In genomic region chr9:122940603-122941559, GRCh38 we compare ENCODE assay signal across 1 cellular context.
A peak's percentile ranks its signal among the peaks of the same experiment; 100 is the strongest.
TF ChIP-seq lines count a peak whose summit lies in the region.

Gene RABGAP1 (plus strand): TSS chr9:122941020. CDS start chr9:122957060, 16,040 bp downstream.

TF ChIP-seq in HEK293, 187 proteins besides CTCF, POLR2A, EP300 and RAD21 (continued from another document and continues in another):
- peak; percentile 60; the same call in 1 of the 2 replicates for TF ChIP-seq ZBTB11 (tag by site-specific recombination; conservative IDR thresholded peaks at IDR 0.05; ENCODE audit: low read depth)
- no peak for TF ChIP-seq HOXD13 (CRISPR knock-in tag; IDR thresholded peaks at IDR 0.05; ENCODE audit: borderline replicate concordance)
- TF ChIP-seq ZNF76 (tag by site-specific recombination; IDR thresholded peaks at IDR 0.05; ENCODE audit: borderline replicate concordance, low read depth): 0 out of 2 replicates have a peak, but pooled peaks have one; percentile 42
- TF ChIP-seq KLF16 (tag by site-specific recombination; IDR thresholded peaks at IDR 0.05): peak; percentile 48; the same call in 1 of the 2 replicates
- TF ChIP-seq SP3 (tag by site-specific recombination; IDR thresholded peaks at IDR 0.05): peak; percentile 55
- no peak for TF ChIP-seq ZNF155 (tag by site-specific recombination; IDR thresholded peaks at IDR 0.05)
- TF ChIP-seq, protein P1, sequence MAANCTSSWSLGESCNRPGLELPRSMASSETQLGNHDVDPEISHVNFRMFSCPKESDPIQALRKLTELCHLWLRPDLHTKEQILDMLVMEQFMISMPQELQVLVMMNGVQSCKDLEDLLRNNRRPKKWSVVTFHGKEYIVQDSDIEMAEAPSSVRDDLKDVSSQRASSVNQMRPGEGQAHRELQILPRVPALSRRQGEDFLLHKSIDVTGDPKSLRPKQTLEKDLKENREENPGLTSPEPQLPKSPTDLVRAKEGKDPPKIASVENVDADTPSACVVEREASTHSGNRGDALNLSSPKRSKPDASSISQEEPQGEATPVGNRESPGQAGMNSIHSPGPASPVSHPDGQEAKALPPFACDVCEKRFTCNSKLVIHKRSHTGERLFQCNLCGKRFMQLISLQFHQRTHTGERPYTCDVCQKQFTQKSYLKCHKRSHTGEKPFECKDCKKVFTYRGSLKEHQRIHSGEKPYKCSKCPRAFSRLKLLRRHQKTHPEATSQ (tag by site-specific recombination; IDR thresholded peaks at IDR 0.05): 0 out of 2 replicates have a peak, but pooled peaks have one; percentile 59
- 0 out of 2 replicates have a peak, but pooled peaks have one; percentile 16 for TF ChIP-seq ZBTB17 (tag by site-specific recombination; IDR thresholded peaks at IDR 0.05)
- TF ChIP-seq ZNF660 (tag by site-specific recombination; IDR thresholded peaks at IDR 0.05): peak; percentile 21; the same call in 1 of the 2 replicates
- no peak for TF ChIP-seq ZBTB7A (tag by site-specific recombination; IDR thresholded peaks at IDR 0.05; ENCODE audit: low read depth)
- TF ChIP-seq ZNF341 (tag by site-specific recombination; IDR thresholded peaks at IDR 0.05; ENCODE audit: low read depth): peak; percentile 53; the same call in 1 of the 2 replicates
- TF ChIP-seq ZNF664 (tag by site-specific recombination; IDR thresholded peaks at IDR 0.05): no peak
- TF ChIP-seq, protein P2, sequence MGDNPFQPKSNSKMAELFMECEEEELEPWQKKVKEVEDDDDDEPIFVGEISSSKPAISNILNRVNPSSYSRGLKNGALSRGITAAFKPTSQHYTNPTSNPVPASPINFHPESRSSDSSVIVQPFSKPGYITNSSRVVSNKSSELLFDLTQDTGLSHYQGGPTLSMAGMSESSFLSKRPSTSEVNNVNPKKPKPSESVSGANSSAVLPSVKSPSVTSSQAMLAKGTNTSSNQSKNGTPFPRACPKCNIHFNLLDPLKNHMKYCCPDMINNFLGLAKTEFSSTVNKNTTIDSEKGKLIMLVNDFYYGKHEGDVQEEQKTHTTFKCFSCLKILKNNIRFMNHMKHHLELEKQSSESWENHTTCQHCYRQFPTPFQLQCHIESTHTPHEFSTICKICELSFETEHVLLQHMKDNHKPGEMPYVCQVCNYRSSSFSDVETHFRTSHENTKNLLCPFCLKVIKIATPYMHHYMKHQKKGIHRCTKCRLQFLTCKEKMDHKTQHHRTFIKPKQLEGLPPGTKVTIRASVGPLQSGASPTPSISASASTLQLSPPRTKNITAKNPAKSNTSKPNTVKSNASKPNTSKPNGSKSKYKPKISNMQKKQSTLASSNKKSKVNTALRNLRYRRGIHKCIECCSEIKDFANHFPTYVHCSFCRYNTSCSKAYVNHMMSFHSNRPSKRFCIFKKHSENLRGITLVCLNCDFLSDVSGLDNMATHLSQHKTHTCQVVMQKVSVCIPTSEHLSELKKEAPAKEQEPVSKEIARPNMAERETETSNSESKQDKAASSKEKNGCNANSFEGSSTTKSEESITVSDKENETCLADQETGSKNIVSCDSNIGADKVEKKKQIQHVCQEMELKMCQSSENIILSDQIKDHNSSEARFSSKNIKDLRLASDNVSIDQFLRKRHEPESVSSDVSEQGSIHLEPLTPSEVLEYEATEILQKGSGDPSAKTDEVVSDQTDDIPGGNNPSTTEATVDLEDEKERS (tag by site-specific recombination; IDR thresholded peaks at IDR 0.05): 0 out of 2 replicates have a peak, but pooled peaks have one; percentile 14
- TF ChIP-seq ZBTB10 (tag by site-specific recombination; IDR thresholded peaks at IDR 0.05): 0 out of 2 replicates have a peak, but pooled peaks have one; percentile 42
- TF ChIP-seq ZBTB21 (tag by site-specific recombination; IDR thresholded peaks at IDR 0.05): no peak
- peak; percentile 61 for TF ChIP-seq KLF9 (tag by site-specific recombination; IDR thresholded peaks at IDR 0.05; ENCODE audit: low read depth)
- no peak for TF ChIP-seq ZNF132 (tag by site-specific recombination; IDR thresholded peaks at IDR 0.05; ENCODE audit: borderline replicate concordance)
- TF ChIP-seq ZNF777 (tag by site-specific recombination; IDR thresholded peaks at IDR 0.05; ENCODE audit: borderline replicate concordance): peak; percentile 85; the same call in 1 of the 2 replicates
- TF ChIP-seq ZNF23 (tag by site-specific recombination; IDR thresholded peaks at IDR 0.05; ENCODE audit: borderline replicate concordance): no peak
- peak; percentile 76 for TF ChIP-seq ZSCAN30 (tag by site-specific recombination; IDR thresholded peaks at IDR 0.05)
- TF ChIP-seq, protein P3, sequence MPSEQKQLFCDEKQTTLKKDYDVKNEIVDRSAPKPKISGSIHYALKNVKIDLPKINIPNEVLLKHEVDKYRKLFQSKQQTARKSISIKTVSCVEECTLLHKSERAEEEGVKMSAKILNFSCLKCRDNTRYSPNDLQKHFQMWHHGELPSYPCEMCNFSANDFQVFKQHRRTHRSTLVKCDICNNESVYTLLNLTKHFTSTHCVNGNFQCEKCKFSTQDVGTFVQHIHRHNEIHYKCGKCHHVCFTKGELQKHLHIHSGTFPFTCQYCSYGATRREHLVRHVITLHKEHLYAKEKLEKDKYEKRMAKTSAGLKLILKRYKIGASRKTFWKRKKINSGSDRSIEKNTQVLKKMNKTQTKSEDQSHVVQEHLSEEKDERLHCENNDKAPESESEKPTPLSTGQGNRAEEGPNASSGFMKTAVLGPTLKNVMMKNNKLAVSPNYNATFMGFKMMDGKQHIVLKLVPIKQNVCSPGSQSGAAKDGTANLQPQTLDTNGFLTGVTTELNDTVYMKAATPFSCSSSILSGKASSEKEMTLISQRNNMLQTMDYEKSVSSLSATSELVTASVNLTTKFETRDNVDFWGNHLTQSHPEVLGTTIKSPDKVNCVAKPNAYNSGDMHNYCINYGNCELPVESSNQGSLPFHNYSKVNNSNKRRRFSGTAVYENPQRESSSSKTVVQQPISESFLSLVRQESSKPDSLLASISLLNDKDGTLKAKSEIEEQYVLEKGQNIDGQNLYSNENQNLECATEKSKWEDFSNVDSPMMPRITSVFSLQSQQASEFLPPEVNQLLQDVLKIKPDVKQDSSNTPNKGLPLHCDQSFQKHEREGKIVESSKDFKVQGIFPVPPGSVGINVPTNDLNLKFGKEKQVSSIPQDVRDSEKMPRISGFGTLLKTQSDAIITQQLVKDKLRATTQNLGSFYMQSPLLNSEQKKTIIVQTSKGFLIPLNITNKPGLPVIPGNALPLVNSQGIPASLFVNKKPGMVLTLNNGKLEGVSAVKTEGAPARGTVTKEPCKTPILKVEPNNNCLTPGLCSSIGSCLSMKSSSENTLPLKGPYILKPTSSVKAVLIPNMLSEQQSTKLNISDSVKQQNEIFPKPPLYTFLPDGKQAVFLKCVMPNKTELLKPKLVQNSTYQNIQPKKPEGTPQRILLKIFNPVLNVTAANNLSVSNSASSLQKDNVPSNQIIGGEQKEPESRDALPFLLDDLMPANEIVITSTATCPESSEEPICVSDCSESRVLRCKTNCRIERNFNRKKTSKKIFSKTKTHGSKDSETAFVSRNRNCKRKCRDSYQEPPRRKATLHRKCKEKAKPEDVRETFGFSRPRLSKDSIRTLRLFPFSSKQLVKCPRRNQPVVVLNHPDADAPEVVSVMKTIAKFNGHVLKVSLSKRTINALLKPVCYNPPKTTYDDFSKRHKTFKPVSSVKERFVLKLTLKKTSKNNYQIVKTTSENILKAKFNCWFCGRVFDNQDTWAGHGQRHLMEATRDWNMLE (tag by site-specific recombination; conservative IDR thresholded peaks at IDR 0.05; ENCODE audit: low read depth): peak; percentile 51
- 0 out of 2 replicates have a peak, but pooled peaks have one; percentile 19 for TF ChIP-seq ZNF692 (tag by site-specific recombination; IDR thresholded peaks at IDR 0.05)
- TF ChIP-seq SCRT2 (tag by site-specific recombination; IDR thresholded peaks at IDR 0.05): peak; percentile 99
- peak; percentile 87 for TF ChIP-seq ZBTB48 (tag by site-specific recombination; IDR thresholded peaks at IDR 0.05)
- no peak for TF ChIP-seq ZNF302 (tag by site-specific recombination; IDR thresholded peaks at IDR 0.05; ENCODE audit: low read depth)
- TF ChIP-seq, protein P4, sequence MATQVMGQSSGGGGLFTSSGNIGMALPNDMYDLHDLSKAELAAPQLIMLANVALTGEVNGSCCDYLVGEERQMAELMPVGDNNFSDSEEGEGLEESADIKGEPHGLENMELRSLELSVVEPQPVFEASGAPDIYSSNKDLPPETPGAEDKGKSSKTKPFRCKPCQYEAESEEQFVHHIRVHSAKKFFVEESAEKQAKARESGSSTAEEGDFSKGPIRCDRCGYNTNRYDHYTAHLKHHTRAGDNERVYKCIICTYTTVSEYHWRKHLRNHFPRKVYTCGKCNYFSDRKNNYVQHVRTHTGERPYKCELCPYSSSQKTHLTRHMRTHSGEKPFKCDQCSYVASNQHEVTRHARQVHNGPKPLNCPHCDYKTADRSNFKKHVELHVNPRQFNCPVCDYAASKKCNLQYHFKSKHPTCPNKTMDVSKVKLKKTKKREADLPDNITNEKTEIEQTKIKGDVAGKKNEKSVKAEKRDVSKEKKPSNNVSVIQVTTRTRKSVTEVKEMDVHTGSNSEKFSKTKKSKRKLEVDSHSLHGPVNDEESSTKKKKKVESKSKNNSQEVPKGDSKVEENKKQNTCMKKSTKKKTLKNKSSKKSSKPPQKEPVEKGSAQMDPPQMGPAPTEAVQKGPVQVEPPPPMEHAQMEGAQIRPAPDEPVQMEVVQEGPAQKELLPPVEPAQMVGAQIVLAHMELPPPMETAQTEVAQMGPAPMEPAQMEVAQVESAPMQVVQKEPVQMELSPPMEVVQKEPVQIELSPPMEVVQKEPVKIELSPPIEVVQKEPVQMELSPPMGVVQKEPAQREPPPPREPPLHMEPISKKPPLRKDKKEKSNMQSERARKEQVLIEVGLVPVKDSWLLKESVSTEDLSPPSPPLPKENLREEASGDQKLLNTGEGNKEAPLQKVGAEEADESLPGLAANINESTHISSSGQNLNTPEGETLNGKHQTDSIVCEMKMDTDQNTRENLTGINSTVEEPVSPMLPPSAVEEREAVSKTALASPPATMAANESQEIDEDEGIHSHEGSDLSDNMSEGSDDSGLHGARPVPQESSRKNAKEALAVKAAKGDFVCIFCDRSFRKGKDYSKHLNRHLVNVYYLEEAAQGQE (tag by site-specific recombination; IDR thresholded peaks at IDR 0.05): peak; percentile 58
- peak; percentile 96 for TF ChIP-seq ZNF335 (tag by site-specific recombination; conservative IDR thresholded peaks at IDR 0.05)
- TF ChIP-seq GFI1B (tag by site-specific recombination; IDR thresholded peaks at IDR 0.05): peak; percentile 90
- peak; percentile 68 for TF ChIP-seq MZF1 (tag by site-specific recombination; IDR thresholded peaks at IDR 0.05; ENCODE audit: borderline replicate concordance)
- peak; percentile 99 for TF ChIP-seq SCRT1 (tag by site-specific recombination; IDR thresholded peaks at IDR 0.05; ENCODE audit: borderline replicate concordance)
- no peak for TF ChIP-seq HOXC10 (CRISPR knock-in tag; IDR thresholded peaks at IDR 0.05)
- peak; percentile 45; the same call in 1 of the 2 replicates for TF ChIP-seq EGR2 (tag by site-specific recombination; IDR thresholded peaks at IDR 0.05; ENCODE audit: low read depth)
- TF ChIP-seq ZNF596 (tag by site-specific recombination; IDR thresholded peaks at IDR 0.05): peak; percentile 53; the same call in 1 of the 2 replicates
- no peak for TF ChIP-seq ZFP69B (tag by site-specific recombination; IDR thresholded peaks at IDR 0.05)
